In the genomic region with DNA sequence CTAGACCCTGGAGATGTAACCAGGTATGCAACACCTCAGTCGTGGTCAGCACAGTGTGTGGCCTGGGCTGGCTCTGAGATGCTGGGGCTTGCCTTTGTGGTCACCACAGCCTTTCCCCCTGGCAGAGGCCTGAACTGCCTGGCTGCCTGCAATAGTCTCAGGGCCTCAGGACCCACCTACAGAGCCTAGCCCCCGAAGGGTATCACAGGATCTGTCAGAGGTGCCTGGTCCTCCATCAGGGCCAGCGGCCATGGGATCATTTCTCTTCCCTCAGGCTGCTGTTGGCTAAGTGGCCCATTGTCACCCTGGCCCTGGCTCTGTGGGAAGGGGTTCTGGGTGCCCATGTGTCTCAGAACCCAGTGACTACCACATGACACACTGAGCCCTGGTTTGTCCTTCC, we compare ENCODE assay signal across 29 cellular contexts.
"Had no signal": no experiment of that assay in that cellular context is flagged by ENCODE, and none has a peak within 500 bp of the region (broad histone marks: within the 10 kb centered on the region; RNA-seq: fewer than 3 reads in every experiment).

No MANE protein-coding gene starts in this region.

- H3K4me1 ChIP-seq: ascending aorta, breast epithelium, colonic mucosa, foreskin keratinocyte, gastrocnemius medialis had no signal

- H3K4me1 Mint-ChIP-seq: activated CD4-positive, alpha-beta T cell treated with anti-CD3 and anti-CD28 coated beads for 36 hours; activated CD4-positive, alpha-beta T cell treated with anti-CD3 and anti-CD28 coated beads, Interleukin-2, amount 10 ng/mL, durations not matched to agents 24 days and 14 days; activated CD8-positive, alpha-beta memory T cell treated with anti-CD3 and anti-CD28 coated beads, Interleukin-2, amount 10 ng/mL, durations not matched to agents 7 days and 5 days; activated naive CD4-positive, alpha-beta T cell treated with anti-CD3 and anti-CD28 coated beads, Interleukin-2, amount 10 ng/mL, durations not matched to agents 7 days and 5 days; activated naive CD8-positive, alpha-beta T cell treated with anti-CD3 and anti-CD28 coated beads, Interleukin-2, amount 10 ng/mL, durations not matched to agents 7 days and 5 days; brain had no signal

- H3K9me3 Mint-ChIP-seq: activated CD4-positive, alpha-beta memory T cell treated with anti-CD3 and anti-CD28 coated beads for 36 hours; activated CD4-positive, alpha-beta T cell treated with anti-CD3 and anti-CD28 coated beads, Interleukin-2, amount 10 ng/mL, durations not matched to agents 24 days and 14 days; activated naive CD4-positive, alpha-beta T cell treated with anti-CD3 and anti-CD28 coated beads, Interleukin-2, amount 10 ng/mL, durations not matched to agents 7 days and 5 days; activated naive CD4-positive, alpha-beta T cell treated with anti-CD3 and anti-CD28 coated beads, Interleukin-2, amount 50 U/mL, for 72 hours; activated naive CD8-positive, alpha-beta T cell treated with anti-CD3 and anti-CD28 coated beads, Interleukin-2, amount 10 ng/mL, durations not matched to agents 7 days and 5 days; activated T-helper 1 cell treated with anti-CD3 and anti-CD28 coated beads, Interleukin-12 subunit alpha, Interleukin-12 subunit beta, Interleukin-2, Interleukin-4 antibody, amounts not matched to agents 30 ng/mL and 10 ng/mL and 1 ng/mL, durations not matched to agents 14 hours and 24 hours and 36 hours; activated T-helper 2 cell treated with anti-CD3 and anti-CD28 coated beads, Interferon-gamma antibody, Interleukin-2, Interleukin-4, amounts not matched to agents 10 μg/mL and 5 μg/mL and 100 μg/mL, durations not matched to agents 14 hours and 24 hours and 36 hours; brain had no signal

- H3K36me3 Mint-ChIP-seq: activated CD4-positive, alpha-beta memory T cell treated with anti-CD3 and anti-CD28 coated beads for 36 hours; activated CD8-positive, alpha-beta memory T cell treated with anti-CD3 and anti-CD28 coated beads, Interleukin-2, amount 10 ng/mL, durations not matched to agents 7 days and 5 days; activated naive CD4-positive, alpha-beta T cell treated with anti-CD3 and anti-CD28 coated beads, Interleukin-2, amount 10 ng/mL, durations not matched to agents 7 days and 5 days; activated naive CD4-positive, alpha-beta T cell treated with anti-CD3 and anti-CD28 coated beads, Interleukin-2, amount 50 U/mL, for 72 hours; activated naive CD8-positive, alpha-beta T cell treated with anti-CD3 and anti-CD28 coated beads, Interleukin-2, amount 10 ng/mL, durations not matched to agents 7 days and 5 days; brain had no signal

- DNase-seq: activated CD4-positive, alpha-beta memory T cell treated with anti-CD3 and anti-CD28 coated beads for 36 hours; activated CD4-positive, alpha-beta T cell treated with anti-CD3 and anti-CD28 coated beads for 36 hours; activated CD4-positive, alpha-beta T cell treated with anti-CD3 and anti-CD28 coated beads, Interleukin-2, amount 10 ng/mL, durations not matched to agents 24 days and 14 days; activated CD4-positive, CD25-positive, alpha-beta regulatory T cell; activated CD4-positive, CD25-positive, alpha-beta regulatory T cell treated with anti-CD3 and anti-CD28 coated beads, Interleukin-2, amount 50 U/mL, for 72 hours; activated CD8-positive, alpha-beta memory T cell treated with anti-CD3 and anti-CD28 coated beads, Interleukin-2, amount 10 ng/mL, durations not matched to agents 7 days and 5 days; activated CD8-positive, alpha-beta memory T cell treated with anti-CD3 and anti-CD28 coated beads, Interleukin-2, amount 50 U/mL, for 4 hours; activated CD8-positive, alpha-beta T cell treated with anti-CD3 and anti-CD28 coated beads, Interleukin-2, amount 10 ng/mL, durations not matched to agents 7 days and 5 days; activated effector memory CD4-positive, alpha-beta T cell treated with anti-CD3 and anti-CD28 coated beads, Interleukin-2, amount 50 U/mL, for 16 hours; activated naive CD4-positive, alpha-beta T cell treated with anti-CD3 and anti-CD28 coated beads, Interleukin-2, amount 10 ng/mL, durations not matched to agents 7 days and 5 days; activated naive CD8-positive, alpha-beta T cell treated with anti-CD3 and anti-CD28 coated beads, Interleukin-2, amount 10 ng/mL, durations not matched to agents 7 days and 5 days; activated T-cell treated with anti-CD3 and anti-CD28 coated beads, Interleukin-2, amount 50 U/mL, for 1 hour; activated T-cell treated with anti-CD3 and anti-CD28 coated beads, Interleukin-2, amount 50 U/mL, for 48 hours; central memory CD4-positive, alpha-beta T cell; cerebellar nuclear complex; colonic mucosa; effector CD8-positive, alpha-beta T cell; foreskin keratinocyte; gastrocnemius medialis; glutamatergic neuron; T-helper 2 cell had no signal

- H3K4me3 Mint-ChIP-seq: activated CD4-positive, alpha-beta memory T cell treated with anti-CD3 and anti-CD28 coated beads for 36 hours; activated CD4-positive, alpha-beta T cell treated with anti-CD3 and anti-CD28 coated beads for 36 hours; activated CD4-positive, alpha-beta T cell treated with anti-CD3 and anti-CD28 coated beads, Interleukin-2, amount 10 ng/mL, durations not matched to agents 24 days and 14 days; activated CD8-positive, alpha-beta memory T cell treated with anti-CD3 and anti-CD28 coated beads, Interleukin-2, amount 10 ng/mL, durations not matched to agents 7 days and 5 days; activated CD8-positive, alpha-beta T cell treated with anti-CD3 and anti-CD28 coated beads, Interleukin-2, amount 10 ng/mL, durations not matched to agents 7 days and 5 days; activated naive CD4-positive, alpha-beta T cell treated with anti-CD3 and anti-CD28 coated beads, Interleukin-2, amount 10 ng/mL, durations not matched to agents 7 days and 5 days; activated naive CD8-positive, alpha-beta T cell treated with anti-CD3 and anti-CD28 coated beads, Interleukin-2, amount 10 ng/mL, durations not matched to agents 7 days and 5 days; activated T-helper 1 cell treated with anti-CD3 and anti-CD28 coated beads, Interleukin-12 subunit alpha, Interleukin-12 subunit beta, Interleukin-2, Interleukin-4 antibody, amounts not matched to agents 30 ng/mL and 10 ng/mL and 1 ng/mL, durations not matched to agents 14 hours and 24 hours and 36 hours; brain had no signal

- H3K27me3 ChIP-seq: ascending aorta, breast epithelium, cardiac muscle cell, colonic mucosa, gastrocnemius medialis had no signal

- ATAC-seq: activated CD4-positive, alpha-beta T cell treated with anti-CD3 and anti-CD28 coated beads for 36 hours; activated CD8-positive, alpha-beta memory T cell treated with anti-CD3 and anti-CD28 coated beads, Interleukin-2, amount 10 ng/mL, durations not matched to agents 7 days and 5 days; activated CD8-positive, alpha-beta T cell treated with anti-CD3 and anti-CD28 coated beads, Interleukin-2, amount 10 ng/mL, durations not matched to agents 7 days and 5 days; activated naive CD4-positive, alpha-beta T cell treated with anti-CD3 and anti-CD28 coated beads, Interleukin-2, amount 50 U/mL, for 72 hours; foreskin keratinocyte; gastrocnemius medialis had no signal

- H3K27ac Mint-ChIP-seq: activated CD4-positive, alpha-beta memory T cell treated with anti-CD3 and anti-CD28 coated beads for 36 hours; activated CD4-positive, alpha-beta T cell treated with anti-CD3 and anti-CD28 coated beads for 36 hours; activated CD4-positive, alpha-beta T cell treated with anti-CD3 and anti-CD28 coated beads, Interleukin-2, amount 10 ng/mL, durations not matched to agents 24 days and 14 days; activated CD8-positive, alpha-beta memory T cell treated with anti-CD3 and anti-CD28 coated beads, Interleukin-2, amount 10 ng/mL, durations not matched to agents 7 days and 5 days; activated CD8-positive, alpha-beta T cell treated with anti-CD3 and anti-CD28 coated beads, Interleukin-2, amount 10 ng/mL, durations not matched to agents 7 days and 5 days; activated naive CD4-positive, alpha-beta T cell treated with anti-CD3 and anti-CD28 coated beads, Interleukin-2, amount 10 ng/mL, durations not matched to agents 7 days and 5 days; activated naive CD4-positive, alpha-beta T cell treated with anti-CD3 and anti-CD28 coated beads, Interleukin-2, amount 50 U/mL, for 72 hours; activated naive CD8-positive, alpha-beta T cell treated with anti-CD3 and anti-CD28 coated beads, Interleukin-2, amount 10 ng/mL, durations not matched to agents 7 days and 5 days; activated T-helper 1 cell treated with anti-CD3 and anti-CD28 coated beads, Interleukin-12 subunit alpha, Interleukin-12 subunit beta, Interleukin-2, Interleukin-4 antibody, amounts not matched to agents 30 ng/mL and 10 ng/mL and 1 ng/mL, durations not matched to agents 14 hours and 24 hours and 36 hours; activated T-helper 2 cell treated with anti-CD3 and anti-CD28 coated beads, Interferon-gamma antibody, Interleukin-2, Interleukin-4, amounts not matched to agents 10 μg/mL and 5 μg/mL and 100 μg/mL, durations not matched to agents 14 hours and 24 hours and 36 hours; brain had no signal

- H3K9me3 ChIP-seq: ascending aorta, breast epithelium, colonic mucosa, gastrocnemius medialis had no signal

- H3K27ac ChIP-seq: ascending aorta, breast epithelium, cardiac muscle cell, colonic mucosa, epithelial cell of prostate, foreskin keratinocyte, gastrocnemius medialis had no signal

- H3K27me3 Mint-ChIP-seq: activated naive CD4-positive, alpha-beta T cell treated with anti-CD3 and anti-CD28 coated beads, Interleukin-2, amount 10 ng/mL, durations not matched to agents 7 days and 5 days; brain had no signal

- H3K4me3 ChIP-seq: ascending aorta, breast epithelium, cardiac muscle cell, colonic mucosa, gastrocnemius medialis had no signal

- H3K36me3 ChIP-seq: ascending aorta, breast epithelium, cardiac muscle cell, colonic mucosa, gastrocnemius medialis had no signal
